1 cellular context compared by ENCODE assay signal in genomic region chr1:32651461-32652073, GRCh38.
A peak's percentile ranks its signal among the peaks of the same experiment; 100 is the strongest.
TF ChIP-seq lines count a peak whose summit lies in the region.

No MANE protein-coding gene starts in this region.

TF ChIP-seq in HepG2, 621 proteins besides CTCF, POLR2A, EP300 and RAD21 (continued from another document):
- TF ChIP-seq ATF4 (CRISPR knock-in tag; IDR thresholded peaks at IDR 0.05): 0 out of 4 replicates have a peak, but pooled peaks of 1 of the 2 experiments have one; percentile 26
- no peak for TF ChIP-seq ATF1 (CRISPR knock-in tag; IDR thresholded peaks at IDR 0.05)
- TF ChIP-seq CREB3 (CRISPR knock-in tag; IDR thresholded peaks at IDR 0.05): no peak
- TF ChIP-seq HDAC1 (CRISPR knock-in tag; IDR thresholded peaks at IDR 0.05): peak; percentile 4; the same call in 1 of the 2 replicates
- no peak for TF ChIP-seq SP140L (CRISPR knock-in tag; IDR thresholded peaks at IDR 0.05; ENCODE audit: borderline replicate concordance)
- 0 out of 2 replicates have a peak, but pooled peaks have one; percentile 2 for TF ChIP-seq ZNF230 (CRISPR knock-in tag; IDR thresholded peaks at IDR 0.05)
- peak; percentile 81 for TF ChIP-seq AGO2 (optimal IDR thresholded peaks at IDR 0.05; ENCODE audit: low read depth, low read length)
- peak; percentile 63; the same call in 1 of the 2 replicates for TF ChIP-seq ZNF589 (CRISPR knock-in tag; conservative IDR thresholded peaks at IDR 0.05)
- TF ChIP-seq LBX2 (CRISPR knock-in tag; IDR thresholded peaks at IDR 0.05; ENCODE audit: borderline replicate concordance): no peak
